In genomic region chr20:62121776-62122658, GRCh38 we compare ENCODE assay signal across 8 cellular contexts. TPM values are rescaled to one million over a fixed set of nuclear protein-coding genes. Genes with fewer than 3 reads are reported as not detected.
DNase-seq lines count a peak whose midpoint lies in the region; ATAC-seq, FAIRE-seq and TF ChIP-seq lines count a peak whose summit lies in the region.

Gene LSM14B (plus strand): TSS chr20:62122475. CDS start chr20:62122667, 192 bp downstream.

- no peaks in the 10 kb centered on the region for H3K9me3 ChIP-seq in OCI-LY3 (ENCODE audit: insufficient read depth, low read length)

- H3K27me3 ChIP-seq in OCI-LY3 (ENCODE audit: low read depth, low read length) = no peaks in the 10 kb centered on the region

- DNase-seq in D721Med (ENCODE audit: insufficient read length, low spot score) = peak; percentile 91
- DNase-seq in HuH-7.5 (ENCODE audit: low spot score) = peak; percentile 98
- DNase-seq in activated CD8-positive, alpha-beta memory T cell treated with anti-CD3 and anti-CD28 coated beads, Interleukin-2, amount 50 U/mL, for 48 hours = peak; percentile 100
- peak; percentile 98 for DNase-seq in endothelial cell (ENCODE audit: low spot score)
- DNase-seq in midbrain (lab: John Stamatoyannopoulos, UW) = peak; percentile 96
- DNase-seq in stimulated activated CD8-positive, alpha-beta memory T cell treated with anti-CD3 and anti-CD28 coated beads, Interleukin-15, amount 100 ng/mL, for 48 hours (ENCODE audit: low read depth in 2 of 2) = peak; percentile 97 to 98

- peaks cover 2% of the 10 kb centered on the region for H3K4me1 Mint-ChIP-seq in endothelial cell (ENCODE audit: unreplicated experiment)

- H3K27me3 Mint-ChIP-seq in endothelial cell (ENCODE audit: unreplicated experiment) = peaks cover 3% of the 10 kb centered on the region

- H3K27ac ChIP-seq in OCI-LY3 (ENCODE audit: low read length) = peak within 1 kb of the TSS; percentile 76

- TF ChIP-seq CTCF in D721Med (IDR thresholded peaks at IDR 0.05; ENCODE audit: insufficient read depth, missing control alignments) = no peak
- no peak for TF ChIP-seq CTCF in OCI-LY3 (IDR thresholded peaks at IDR 0.05; ENCODE audit: low read depth, low read length)
- no peak for TF ChIP-seq CTCF in endothelial cell (IDR thresholded peaks at IDR 0.05; ENCODE audit: unreplicated experiment)

- H3K9me3 Mint-ChIP-seq in endothelial cell (ENCODE audit: unreplicated experiment) = no peaks in the 10 kb centered on the region

- peak within 1 kb of the TSS; percentile 91 for H3K4me3 Mint-ChIP-seq in endothelial cell (ENCODE audit: unreplicated experiment)

- H3K4me2 ChIP-seq in OCI-LY3 (ENCODE audit: low read length) = peak within 1 kb of the TSS; percentile 85

- peak within 1 kb of the TSS; percentile 83; the same call in 1 of the 2 replicates for H2AFZ ChIP-seq in OCI-LY3 (ENCODE audit: low read depth, low read length)

- H3K79me2 ChIP-seq in OCI-LY3 (ENCODE audit: low read length) = peaks cover 29% of the 10 kb centered on the region

- peak; percentile 75 for ATAC-seq in GM21526 (IDR thresholded peaks at IDR 0.05; ENCODE audit: low FRiP score, unreplicated experiment)

- peaks cover 24% of the 10 kb centered on the region for H3K36me3 ChIP-seq in OCI-LY3 (replicated peaks; ENCODE audit: low read depth, low read length)

- no peak for FAIRE-seq in D721Med (lab: Jason Lieb, UNC)

- peak within 1 kb of the TSS; percentile 72 for H3K27ac Mint-ChIP-seq in endothelial cell (ENCODE audit: unreplicated experiment)

- peak within 1 kb of the TSS; percentile 80 for H3K4me3 ChIP-seq in OCI-LY3 (ENCODE audit: low read length)

- H3K36me3 Mint-ChIP-seq in endothelial cell (ENCODE audit: low read depth, unreplicated experiment) = peaks cover 14% of the 10 kb centered on the region

- H3K9ac ChIP-seq in OCI-LY3 (ENCODE audit: low read length) = peak within 1 kb of the TSS; percentile 94

- H3K4me1 ChIP-seq in OCI-LY3 (ENCODE audit: low read length) = peaks cover 17% of the 10 kb centered on the region

- H4K20me1 ChIP-seq in OCI-LY3 (ENCODE audit: insufficient read depth, low read length) = peaks cover 18% of the 10 kb centered on the region

RNA-seq across cellular contexts. Expression of gene LSM14B, which starts in this region (rescaled TPM):
- total RNA-seq in endothelial cell (ENCODE audit: unreplicated experiment) = 35.3 TPM

Comparison
In these comparisons a context has a peak if more than half of its experiments do, and no peak if none do; other contexts are left out.
1. Peak in every context shown above with its lines: DNase-seq, ATAC-seq, H3K4me3 ChIP-seq and H3K27ac ChIP-seq.